13 cellular contexts compared by ENCODE assay signal in the genomic region with DNA sequence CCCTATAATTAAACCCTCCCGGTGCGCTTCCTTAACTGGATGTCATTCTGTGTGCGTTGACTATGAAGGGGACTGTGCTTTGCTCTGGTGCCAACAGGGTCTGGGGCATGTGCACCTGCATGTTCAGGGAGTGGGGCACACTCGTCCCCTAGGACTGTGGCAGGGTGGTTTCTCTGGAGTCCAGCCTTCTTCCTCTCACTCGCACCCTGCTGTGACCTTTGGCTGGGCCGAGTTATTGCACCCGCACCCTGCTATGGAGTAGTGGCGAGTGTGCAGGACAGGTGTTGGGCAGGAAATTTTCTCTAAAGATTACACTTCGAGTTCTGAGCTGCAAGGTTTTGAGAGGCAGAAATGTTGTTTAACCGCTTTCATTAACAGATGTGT.
"Had no signal": no experiment of that assay in that cellular context is flagged by ENCODE, and none has a peak within 500 bp of the region (broad histone marks: within the 10 kb centered on the region; RNA-seq: fewer than 3 reads in every experiment).

No MANE protein-coding gene starts in this region.

- H3K4me3 ChIP-seq: hepatocyte, testis, uterus had no signal

- H3K79me2 ChIP-seq: hepatocyte had no signal

- ATAC-seq: stimulated activated naive CD8-positive, alpha-beta T cell treated with anti-CD3 and anti-CD28 coated beads, Interleukin-15, amount 100 ng/mL, for 72 hours had no signal

- H3K9me3 Mint-ChIP-seq: activated naive CD4-positive, alpha-beta T cell treated with anti-CD3 and anti-CD28 coated beads, Interleukin-2, amount 50 U/mL, for 24 hours; central memory CD8-positive, alpha-beta T cell; stimulated activated naive CD8-positive, alpha-beta T cell treated with anti-CD3 and anti-CD28 coated beads, Interleukin-15, amount 100 ng/mL, for 72 hours had no signal

- H2AFZ ChIP-seq: hepatocyte had no signal

- H3K4me1 ChIP-seq: uterus had no signal

- H3K4me2 ChIP-seq: hepatocyte had no signal

- H3K4me3 Mint-ChIP-seq: activated naive CD4-positive, alpha-beta T cell treated with anti-CD3 and anti-CD28 coated beads, Interleukin-2, amount 50 U/mL, for 24 hours; central memory CD8-positive, alpha-beta T cell; stimulated activated naive CD8-positive, alpha-beta T cell treated with anti-CD3 and anti-CD28 coated beads, Interleukin-15, amount 100 ng/mL, for 72 hours had no signal

- H3K27ac Mint-ChIP-seq: activated naive CD4-positive, alpha-beta T cell treated with anti-CD3 and anti-CD28 coated beads, Interleukin-2, amount 50 U/mL, for 24 hours had no signal

- H3K9me3 ChIP-seq: testis, uterus had no signal

- H3K27ac ChIP-seq: hepatocyte, testis had no signal

- H3K27me3 ChIP-seq: testis, uterus had no signal

- DNase-seq: activated CD4-positive, alpha-beta T cell treated with anti-CD3 and anti-CD28 coated beads, Interleukin-2, amount 50 U/mL, for 1 hour; activated CD4-positive, CD25-positive, alpha-beta regulatory T cell; activated effector memory CD4-positive, alpha-beta T cell treated with Interleukin-2 at 50 U/mL for 16 hours; dermis blood vessel endothelial cell; occipital lobe; stimulated activated CD4-positive, alpha-beta T cell treated with anti-CD3 and anti-CD28 coated beads, Interleukin-4, amount 100 ng/mL, for 1 hour; stimulated activated CD8-positive, alpha-beta memory T cell treated with anti-CD3 and anti-CD28 coated beads, Interleukin-4, amount 100 ng/mL, for 48 hours; stimulated activated naive CD8-positive, alpha-beta T cell treated with anti-CD3 and anti-CD28 coated beads, Interleukin-15, amount 100 ng/mL, for 72 hours; testis; uterus had no signal

- H3K36me3 ChIP-seq: uterus had no signal

- H3K27me3 Mint-ChIP-seq: activated naive CD4-positive, alpha-beta T cell treated with anti-CD3 and anti-CD28 coated beads, Interleukin-2, amount 50 U/mL, for 24 hours; central memory CD8-positive, alpha-beta T cell; stimulated activated naive CD8-positive, alpha-beta T cell treated with anti-CD3 and anti-CD28 coated beads, Interleukin-15, amount 100 ng/mL, for 72 hours had no signal
